1 cellular context compared by ENCODE assay signal in genomic region chr6:31725502-31726350, GRCh38.
TF ChIP-seq lines count a peak whose summit lies in the region.

No MANE protein-coding gene starts in this region.

TF ChIP-seq in HepG2, 621 proteins besides CTCF, POLR2A, EP300 and RAD21:
- TF ChIP-seq FOXK2 (IDR thresholded peaks at IDR 0.05), result no peak
- TF ChIP-seq POLR2AphosphoS5 (IDR thresholded peaks at IDR 0.05; ENCODE audit: low read depth, low read length), result 0 out of 2 replicates have a peak, but pooled peaks have one; percentile 25
- no peak for TF ChIP-seq ZFP91 (CRISPR knock-in tag; IDR thresholded peaks at IDR 0.05; ENCODE audit: borderline replicate concordance)
TF ChIP-seq in HepG2: peak in this region for 1.
